In the genomic region with DNA sequence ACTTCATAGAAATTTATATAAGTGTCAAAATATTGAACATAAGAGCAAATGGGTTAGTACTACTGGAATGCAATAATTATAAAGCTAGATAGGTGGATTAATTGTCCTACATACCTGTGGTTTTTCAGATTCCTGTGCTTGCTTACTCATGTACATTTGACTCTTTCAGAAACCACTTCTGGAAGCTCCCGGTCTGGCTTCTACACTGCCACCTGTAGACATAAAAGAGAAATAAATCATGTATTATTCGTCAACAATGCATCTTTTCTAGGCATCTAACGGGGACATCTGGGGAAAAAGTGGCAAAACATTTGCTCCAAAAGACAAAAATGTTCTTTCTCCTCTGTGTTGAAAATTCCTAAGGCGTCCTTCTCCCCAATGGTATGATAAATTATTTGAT, we compare ENCODE assay signal across 8 cellular contexts.
A peak's percentile ranks its signal among the peaks of the same experiment; 100 is the strongest.
DNase-seq lines count a peak whose midpoint lies in the region; ATAC-seq and TF ChIP-seq lines count a peak whose summit lies in the region.

No MANE protein-coding gene starts in this region.

- H3K27ac ChIP-seq in HEK293 (ENCODE audit: extremely low read depth, low read depth, low read length) (no peak overlapping the region), SJSA1 (peak overlapping the region; percentile 37; the same call in 1 of the 2 replicates), colonic mucosa (no peak overlapping the region)

- DNase-seq in COLO668 (lab: John Stamatoyannopoulos, UW; ENCODE audit: unreplicated experiment) (peak; percentile 0), SJSA1 (ENCODE audit: low read depth in 1 of 2, low spot score in 2 of 2) (peak; percentile 50 to 54), colonic mucosa (no peak), mucosa of descending colon (peak in 1 of 3 donors; percentile 10), putamen (ENCODE audit: low spot score) (no peak)

- no peaks in the 10 kb centered on the region for H3K9me3 ChIP-seq in HEK293 (ENCODE audit: control insufficient read depth, insufficient read depth, low read depth, low read length)
- no peaks in the 10 kb centered on the region for H3K9me3 ChIP-seq in SJSA1 (replicated peaks)
- no peaks in the 10 kb centered on the region for H3K9me3 ChIP-seq in colonic mucosa
- H3K9me3 ChIP-seq in mucosa of descending colon, result no peaks in the 10 kb centered on the region

- CTCF ChIA-PET in HEK293 (lab: Yijun Ruan, JAX), result interaction anchor here (0.6 to 1.8 kb wide), 4 partner anchors 25 to 436 kb away, joined by 3 to 9 read pairs (median 5); no protein-coding TSS in a partner anchor

- POLR2A ChIA-PET in HEK293 (lab: Yijun Ruan, JAX), result interaction anchor here (0.9 kb wide), 1 partner anchor 79 kb away, joined by 3 read pairs; no protein-coding TSS in a partner anchor

- ATAC-seq in mucosa of descending colon (peak; percentile 26), GM18519 (IDR thresholded peaks at IDR 0.05; ENCODE audit: low FRiP score, unreplicated experiment) (no peak), GM19467 (IDR thresholded peaks at IDR 0.05; ENCODE audit: unreplicated experiment) (no peak)

- no peak overlapping the region for H3K9ac ChIP-seq in colonic mucosa (ENCODE audit: low read depth in 2 of 2, low read length in 2 of 2)

- H3K4me1 ChIP-seq in HEK293 (ENCODE audit: control insufficient read depth, insufficient read depth, low read length) (no peaks in the 10 kb centered on the region), SJSA1 (replicated peaks) (peaks cover 35% of the 10 kb centered on the region), colonic mucosa (no peaks in the 10 kb centered on the region), mucosa of descending colon (ENCODE audit: low read depth) (no peaks in the 10 kb centered on the region)

- H3K4me3 ChIP-seq in HEK293 (ENCODE audit: low read depth, low read length) (peak overlapping the region; percentile 54), SJSA1 (no peak overlapping the region), colonic mucosa (no peak overlapping the region), mucosa of descending colon (no peak overlapping the region)

- TF ChIP-seq CTCF in HEK293 (tag by site-specific recombination; IDR thresholded peaks at IDR 0.05) (no peak), colonic mucosa (IDR thresholded peaks at IDR 0.05) (peak; percentile 15), mucosa of descending colon (IDR thresholded peaks at IDR 0.05) (no peak)

- no peaks in the 10 kb centered on the region for H3K27me3 ChIP-seq in SJSA1 (replicated peaks)
- no peaks in the 10 kb centered on the region for H3K27me3 ChIP-seq in colonic mucosa

- intact Hi-C loops in colonic mucosa (cut with DNase I), result no loop called here
- intact Hi-C loops in mucosa of descending colon (cut with DNase I, micrococcal nuclease), result no loop called here

- peaks cover 7 to 16% of the 10 kb centered on the region in 2 experiments; a peak in 2 of 3 replicates for H3K36me3 ChIP-seq in HEK293 (ENCODE audit: control insufficient read depth in 2 of 2, insufficient read depth in 1 of 2, low read length in 2 of 2)
- peaks cover 12% of the 10 kb centered on the region for H3K36me3 ChIP-seq in SJSA1
- H3K36me3 ChIP-seq in colonic mucosa, result no peaks in the 10 kb centered on the region
- H3K36me3 ChIP-seq in mucosa of descending colon (ENCODE audit: low read depth), result no peaks in the 10 kb centered on the region

TF ChIP-seq in HEK293, 187 proteins besides CTCF, POLR2A, EP300 and RAD21:
- TF ChIP-seq PRDM1 (tag by site-specific recombination; IDR thresholded peaks at IDR 0.05) (no peak), ZNF48 (tag by site-specific recombination; IDR thresholded peaks at IDR 0.05) (no peak), ZSCAN30 (tag by site-specific recombination; IDR thresholded peaks at IDR 0.05) (no peak), OSR2 (tag by site-specific recombination; IDR thresholded peaks at IDR 0.05) (peak; percentile 73), ZFHX2 (tag by site-specific recombination; conservative IDR thresholded peaks at IDR 0.05) (no peak), SCRT2 (tag by site-specific recombination; IDR thresholded peaks at IDR 0.05) (0 out of 2 replicates have a peak, but pooled peaks have one; percentile 43), ZNF585B (tag by site-specific recombination; IDR thresholded peaks at IDR 0.05) (no peak)

Comparison
In these comparisons a context has a peak if more than half of its experiments do, and no peak if none do; other contexts are left out.
1. DNase-seq: peak in COLO668 (single experiment) and SJSA1 (2 of 2); none in colonic mucosa (single experiment) and putamen (single experiment).